In genomic region chr20:25859649-25860530, GRCh38 we compare ENCODE assay signal across 8 cellular contexts.
A peak's percentile ranks its signal among the peaks of the same experiment; 100 is the strongest.
DNase-seq lines count a peak whose midpoint lies in the region; ATAC-seq and TF ChIP-seq lines count a peak whose summit lies in the region.

No MANE protein-coding gene starts in this region.

- no peak overlapping the region for H3K4me3 ChIP-seq in astrocyte of the cerebellum (ENCODE audit: low read depth, low read length)
- H3K4me3 ChIP-seq in skeletal muscle tissue (ENCODE audit: low read length in 3 of 3) = peak overlapping the region; percentile 48 to 70 (median 61)

- peak overlapping the region; percentile 10 to 70 (median 23) for H3K9ac ChIP-seq in skeletal muscle tissue (ENCODE audit: low read depth in 1 of 3, low read length in 3 of 3)

- peaks cover 0 to 4% (median 4%) of the 10 kb centered on the region in 3 donors for H3K27me3 ChIP-seq in skeletal muscle tissue (ENCODE audit: control insufficient read depth in 3 of 3, insufficient read depth in 3 of 3, low read length in 3 of 3)

- no peak for ATAC-seq in HG03439 (IDR thresholded peaks at IDR 0.05; ENCODE audit: unreplicated experiment)

- H3K36me3 ChIP-seq in skeletal muscle tissue (ENCODE audit: control insufficient read depth in 3 of 3, insufficient read depth in 3 of 3, low read length in 3 of 3) = no peaks in the 10 kb centered on the region

- H3K27ac ChIP-seq in skeletal muscle tissue (ENCODE audit: low read depth, low read length) = no peak overlapping the region

- H3K4me1 ChIP-seq in skeletal muscle tissue (ENCODE audit: control insufficient read depth in 3 of 3, insufficient read depth in 3 of 3, low read length in 3 of 3) = peaks cover 36 to 56% (median 54%) of the 10 kb centered on the region in 3 donors

- no peak for TF ChIP-seq CTCF in astrocyte of the cerebellum (IDR thresholded peaks at IDR 0.05; ENCODE audit: low read depth, low read length, missing control alignments)

- in situ Hi-C loops in KBM-7 (cut with MboI; ENCODE audit: low pct_unique_long_range_greater_than_20kb, low sequenced_read_pairs) = no loop called here
- in situ Hi-C loops in astrocyte of the cerebellum (cut with HindIII; ENCODE audit: low sequenced_read_pairs) = no loop called here
- in situ Hi-C loops in ACHN (cut with HindIII; ENCODE audit: low pct_ligation_motif_present, low pct_unique_long_range_greater_than_20kb, low sequenced_read_pairs) = no loop called here

- DNase-seq in ELF-1 (ENCODE audit: low read depth, low spot score) (peak; percentile 88), KBM-7 (peak; percentile 41), T-helper 9 cell (peak; percentile 52), astrocyte of the cerebellum (ENCODE audit: low read depth) (peak; percentile 16), hypothalamus (lab: John Stamatoyannopoulos, UW) (peak in 50 of 51 donors; percentile 49 to 97 (median 84)), ACHN (no peak)

- no peaks in the 10 kb centered on the region for H3K9me3 ChIP-seq in skeletal muscle tissue (ENCODE audit: control insufficient read depth in 3 of 3, low read length in 3 of 3)
